Comparison of ENCODE assay signal across 17 cellular contexts in the genomic region with DNA sequence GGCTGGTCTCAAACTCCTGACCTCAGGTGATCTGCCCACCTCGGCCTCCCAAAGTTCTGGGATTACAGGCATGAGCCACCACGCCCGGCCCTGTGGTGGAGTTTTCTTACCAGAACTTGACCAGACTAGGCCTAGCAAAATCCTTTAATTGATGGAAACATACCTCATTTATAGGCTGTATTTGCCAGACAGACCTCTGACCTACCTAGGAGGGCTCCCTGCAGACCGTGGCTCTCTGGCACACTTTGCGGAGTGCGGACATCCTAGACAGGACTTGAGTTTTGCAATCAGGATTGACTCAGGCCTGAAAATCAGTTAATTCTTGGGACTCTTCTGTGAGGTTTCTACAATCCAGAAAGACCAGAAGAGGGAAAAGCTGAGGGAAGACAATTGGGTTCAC. TPM values are rescaled to one million over a fixed set of nuclear protein-coding genes. Genes with fewer than 3 reads are reported as not detected.
"Had no signal": no experiment of that assay in that cellular context is flagged by ENCODE, and none has a peak within 500 bp of the region (broad histone marks: within the 10 kb centered on the region; RNA-seq: fewer than 3 reads in every experiment).

No MANE protein-coding gene starts in this region.

- H3K27me3 ChIP-seq: ascending aorta, thyroid gland had no signal

- H3K9me3 ChIP-seq: ascending aorta, lower lobe of right lung, SK-N-SH, spleen, thyroid gland had no signal

- H3K4me3 ChIP-seq: ascending aorta, lower lobe of right lung, spleen, thyroid gland had no signal

- H3K36me3 ChIP-seq: thyroid gland had no signal

- H3K4me1 ChIP-seq: ascending aorta, lower lobe of right lung, spleen, thyroid gland had no signal

- H3K27ac ChIP-seq: ascending aorta, lower lobe of right lung, spleen, thyroid gland, VCaP had no signal

- DNase-seq: activated CD4-positive, alpha-beta T cell treated with anti-CD3 and anti-CD28 coated beads, Interleukin-2, amount 50 U/mL, for 1 hour; activated CD4-positive, CD25-positive, alpha-beta regulatory T cell treated with anti-CD3 and anti-CD28 coated beads, Interleukin-2, amount 50 U/mL, for 72 hours; activated CD8-positive, alpha-beta T cell treated with anti-CD3 and anti-CD28 coated beads, Interleukin-2, amount 10 ng/mL, durations not matched to agents 7 days and 5 days; activated gamma-delta T cell treated with Interleukin-2 at 50 U/mL for 16 hours; activated T-cell treated with anti-CD3 and anti-CD28 coated beads, Interleukin-2, amount 50 U/mL, for 1 hour; cortex of kidney; lower lobe of right lung; naive thymus-derived CD4-positive, alpha-beta T cell; posterior cingulate gyrus; SK-N-SH; spleen; stimulated activated CD4-positive, alpha-beta T cell treated with anti-CD3 and anti-CD28 coated beads, Interleukin-4, amount 100 ng/mL, for 1 hour; stimulated activated naive CD4-positive, alpha-beta T cell treated with Interleukin-2 at 50 U/mL for 16 hours; thyroid gland had no signal

- ATAC-seq: activated CD8-positive, alpha-beta T cell treated with anti-CD3 and anti-CD28 coated beads, Interleukin-2, amount 10 ng/mL, durations not matched to agents 7 days and 5 days; lower lobe of right lung; naive thymus-derived CD4-positive, alpha-beta T cell had no signal

RNA-seq across cellular contexts. Expression of gene FEZ1, which starts 53.1 kb away (rescaled TPM):
- total RNA-seq: T-helper 2 cell treated with Interferon-gamma antibody and Interleukin-4, amounts not matched to agents 100 ng/mL and 5 ng/mL, for 36 hours had no signal
